Comparison of ENCODE assay signal across 21 cellular contexts in genomic region chr9:131020862-131021261, GRCh38. TPM values are rescaled to one million over a fixed set of nuclear protein-coding genes. Genes with fewer than 3 reads are reported as not detected.
"Had no signal": no experiment of that assay in that cellular context is flagged by ENCODE, and none has a peak within 500 bp of the region (broad histone marks: within the 10 kb centered on the region; RNA-seq: fewer than 3 reads in every experiment).

No MANE protein-coding gene starts in this region.

- ATAC-seq: activated CD4-positive, CD25-positive, alpha-beta regulatory T cell treated with anti-CD3 and anti-CD28 coated beads, Interleukin-2, amount 50 U/mL, for 24 hours; activated CD8-positive, alpha-beta T cell treated with anti-CD3 and anti-CD28 coated beads, Interleukin-2, amount 10 ng/mL, durations not matched to agents 7 days and 5 days; effector memory CD8-positive, alpha-beta T cell; stimulated activated memory B cell treated with anti-CD40 and anti-IgM and Interleukin-4, amounts not matched to agents 10 μg/mL and 1 μg/mL and 100 μg/mL, for 72 hours had no signal

- H3K27me3 ChIP-seq: right lobe of liver, uterus had no signal

- H3K4me1 ChIP-seq: left lung, right lobe of liver, stomach, transverse colon, uterus had no signal

- H3K9me3 ChIP-seq: left lung, right lobe of liver, transverse colon, uterus had no signal

- FAIRE-seq: endothelial cell of umbilical vein, small intestine had no signal

- H3K4me3 ChIP-seq: left lung, right lobe of liver, stomach, transverse colon, uterus had no signal

- H3K27ac ChIP-seq: right lobe of liver, uterus, VCaP had no signal

- DNase-seq: activated CD4-positive, alpha-beta T cell treated with anti-CD3 and anti-CD28 coated beads, Interleukin-2, amount 10 ng/mL, durations not matched to agents 24 days and 14 days; activated CD8-positive, alpha-beta T cell treated with anti-CD3 and anti-CD28 coated beads, Interleukin-2, amount 10 ng/mL, durations not matched to agents 7 days and 5 days; activated gamma-delta T cell treated with Interleukin-2 at 50 U/mL for 16 hours; aorta; central memory CD4-positive, alpha-beta T cell; effector memory CD8-positive, alpha-beta T cell; immature natural killer cell; kidney glomerular epithelial cell; left lung; mammary epithelial cell; nucleus accumbens; right lobe of liver; small intestine; stimulated activated CD4-positive, alpha-beta T cell treated with anti-CD3 and anti-CD28 coated beads, Interleukin-15, amount 100 ng/mL, for 24 hours; stomach; transverse colon; uterus had no signal

- H3K36me3 ChIP-seq: left lung, right lobe of liver, stomach, transverse colon, uterus had no signal

RNA-seq across cellular contexts. Expression of gene LAMC3, which starts 11.9 kb away (rescaled TPM):
- total RNA-seq: activated CD8-positive, alpha-beta T cell treated with anti-CD3 and anti-CD28 coated beads, Interleukin-2, amount 10 ng/mL, durations not matched to agents 7 days and 5 days; mammary epithelial cell had no signal
- polyA plus RNA-seq: immature natural killer cell had no signal
